Comparison of ENCODE assay signal across 19 cellular contexts in the genomic region with DNA sequence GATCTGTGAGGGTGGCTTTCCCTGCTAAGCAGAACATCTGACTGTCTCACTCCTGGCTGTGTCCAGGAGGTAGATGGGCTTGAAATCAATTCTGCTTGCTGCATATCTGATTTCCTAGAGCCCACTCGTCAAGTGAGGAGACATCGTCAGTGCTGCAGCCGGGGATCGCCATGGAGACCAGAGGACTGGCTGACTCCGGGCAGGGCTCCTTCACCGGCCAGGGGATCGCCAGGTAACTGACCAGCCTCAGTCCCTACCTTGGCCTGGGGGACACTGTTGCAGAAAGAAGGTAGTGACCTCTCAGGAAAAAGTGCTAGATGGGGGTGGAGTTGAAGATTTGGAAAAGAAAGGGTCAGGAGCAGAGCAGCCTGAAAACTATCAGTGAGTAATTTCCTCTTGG. TPM values are rescaled to one million over a fixed set of nuclear protein-coding genes. Genes with fewer than 3 reads are reported as not detected.
DNase-seq lines count a peak whose midpoint lies in the region; FAIRE-seq and TF ChIP-seq lines count a peak whose summit lies in the region.
"Had no signal": no experiment of that assay in that cellular context is flagged by ENCODE, and none has a peak within 500 bp of the region (broad histone marks: within the 10 kb centered on the region; RNA-seq: fewer than 3 reads in every experiment).

No MANE protein-coding gene starts in this region.

- H3K4me1 Mint-ChIP-seq in nephron = peaks cover 38% of the 10 kb centered on the region
- peaks cover 28% of the 10 kb centered on the region for H3K4me1 Mint-ChIP-seq in type B pancreatic cell (ENCODE audit: unreplicated experiment)

- H3K27ac Mint-ChIP-seq in nephron = peak overlapping the region in 1 of 3 experiments; percentile 55
- H3K27ac Mint-ChIP-seq in type B pancreatic cell = no peak overlapping the region

- H3K27ac ChIP-seq in WERI-Rb-1 (peak overlapping the region; percentile 52; the same call in 1 of the 2 replicates), adrenal gland (no peak overlapping the region)

- peak; percentile 11 for DNase-seq in DMS79 (lab: John Stamatoyannopoulos, UW)
- no peak for DNase-seq in HTR-8/SVneo (ENCODE audit: insufficient read length, low spot score)
- DNase-seq in WERI-Rb-1 = no peak
- no peak for DNase-seq in NCI-H82 treated with DMSO at 0.1 percent for 48 hours (lab: John Stamatoyannopoulos, UW; ENCODE audit: unreplicated experiment)
- DNase-seq in activated T-cell treated with anti-CD3 and anti-CD28 coated beads for 4 hours = no peak
- DNase-seq in adrenal gland = no peak
- no peak for DNase-seq in type B pancreatic cell (ENCODE audit: extremely low spot score, unreplicated experiment)
- DNase-seq: BE2C, DND-41, H7, MG63, NCI-H146 had no signal

- H3K27me3 Mint-ChIP-seq in nephron (ENCODE audit: low read depth) (peaks cover 55% of the 10 kb centered on the region), type B pancreatic cell (peaks cover 46% of the 10 kb centered on the region)

- H3K4me1 ChIP-seq in adrenal gland (replicated peaks in 1 of 2) = peaks cover 4 to 13% of the 10 kb centered on the region in 2 donors
- H3K4me1 ChIP-seq: BE2C had no signal

- H3K4me3 Mint-ChIP-seq in nephron (peak overlapping the region in 2 of 3 experiments; percentile 60 to 64), type B pancreatic cell (no peak overlapping the region)

- no peaks in the 10 kb centered on the region for H3K9me3 ChIP-seq in WERI-Rb-1 (ENCODE audit: severe bottlenecking)
- H3K9me3 ChIP-seq in adrenal gland (replicated peaks in 1 of 3) = no peaks in the 10 kb centered on the region
- H3K9me3 ChIP-seq: BE2C, MG63 had no signal

- H3K36me3 Mint-ChIP-seq in nephron (ENCODE audit: low read depth) = no peaks in the 10 kb centered on the region
- H3K36me3 Mint-ChIP-seq in type B pancreatic cell = no peaks in the 10 kb centered on the region

- TF ChIP-seq CTCF in WERI-Rb-1 (IDR thresholded peaks at IDR 0.05; ENCODE audit: low read depth, low read length) (no peak), nephron (IDR thresholded peaks at IDR 0.05; ENCODE audit: unreplicated experiment in 3 of 3) (no peak), adrenal gland (IDR thresholded peaks at IDR 0.05) (no peak), type B pancreatic cell (conservative IDR thresholded peaks at IDR 0.05) (no peak)

- FAIRE-seq in HTR-8/SVneo (lab: Jason Lieb, UNC) = peak; percentile 52
- FAIRE-seq: HepG2, K562 had no signal

- no peaks in the 10 kb centered on the region; the same call in none of the 2 replicates for H3K36me3 ChIP-seq in WERI-Rb-1
- H3K36me3 ChIP-seq in adrenal gland (replicated peaks in 1 of 2) = no peaks in the 10 kb centered on the region
- H3K36me3 ChIP-seq: BE2C, MG63 had no signal

- H3K27me3 ChIP-seq in WERI-Rb-1 (ENCODE audit: insufficient read depth, low read depth, severe bottlenecking) (no peaks in the 10 kb centered on the region), adrenal gland (no peaks in the 10 kb centered on the region)
- H3K27me3 ChIP-seq: BE2C, MG63 had no signal

- H3K9me3 Mint-ChIP-seq in nephron (no peaks in the 10 kb centered on the region), type B pancreatic cell (no peaks in the 10 kb centered on the region)

- WGBS in adrenal gland, 4 donors = 78 to 90% (median 85%) methylated on average over 6 to 7 of the region's 7 CpGs

- TF ChIP-seq POLR2A in adrenal gland (IDR thresholded peaks at IDR 0.05) = no peak

- intact Hi-C loops in adrenal gland (cut with DNase I) = no loop called here

- H3K4me3 ChIP-seq in WERI-Rb-1 (ENCODE audit: low read depth, low read length) (no peak overlapping the region), adrenal gland (no peak overlapping the region)
- H3K4me3 ChIP-seq: GM12878, K562, MG63 had no signal

RNA-seq across cellular contexts. Expression of a gene that starts 31.3 kb away (rescaled TPM):
- under 1 TPM in 3 of 8 donors, not detected in 5; 0.11 to 0.28 (median 0.18) TPM for total RNA-seq in adrenal gland
- under 1 TPM; 0.07 to 0.24 (median 0.16) TPM for polyA plus RNA-seq in adrenal gland
- 3.7 and 6.8 TPM in 2 replicates for total RNA-seq in type B pancreatic cell (ENCODE audit: low replicate concordance)
- total RNA-seq: A673, GM12878, HepG2, K562, Right ventricle myocardium inferior, SK-MEL-5 had no signal
- polyA plus RNA-seq: GM12878, HepG2, K562 had no signal
